15 cellular contexts compared by ENCODE assay signal in genomic region chr13:40995997-40996396, GRCh38. TPM values are rescaled to one million over a fixed set of nuclear protein-coding genes. Genes with fewer than 3 reads are reported as not detected.
DNase-seq lines count a peak whose midpoint lies in the region; ATAC-seq and TF ChIP-seq lines count a peak whose summit lies in the region.
"Had no signal": no experiment of that assay in that cellular context is flagged by ENCODE, and none has a peak within 500 bp of the region (broad histone marks: within the 10 kb centered on the region; RNA-seq: fewer than 3 reads in every experiment).

No MANE protein-coding gene starts in this region.

- TF ChIP-seq CTCF in KMS-11 (conservative IDR thresholded peaks at IDR 0.05; ENCODE audit: low read depth, low read length) = no peak
- TF ChIP-seq CTCF in neutrophil (IDR thresholded peaks at IDR 0.05) = no peak

- no peak for ATAC-seq in activated T-helper 17 cell treated with anti-CD3 and anti-CD28 coated beads, Interleukin-2, amount 50 U/mL, for 72 hours (replicated peaks)
- ATAC-seq: WTC11 had no signal

- H2AFZ ChIP-seq in KMS-11 (ENCODE audit: low read depth) = no peak overlapping the region
- H2AFZ ChIP-seq: GM23248 had no signal

- H3K79me2 ChIP-seq in KMS-11 (ENCODE audit: insufficient read depth, low read depth) = peaks cover 100% of the 10 kb centered on the region

- H3K4me2 ChIP-seq in KMS-11 = peak overlapping the region; percentile 95

- no peak for DNase-seq in CD8-positive, alpha-beta memory T cell
- no peak for DNase-seq in NCI-H2081 (lab: John Stamatoyannopoulos, UW)
- DNase-seq in middle frontal gyrus (ENCODE audit: extremely low spot score, low spot score) = no peak
- no peak for DNase-seq in amygdala (lab: John Stamatoyannopoulos, UW)
- DNase-seq: caudate nucleus; effector memory CD4-positive, alpha-beta T cell; GM23248; NCI-H1436; stimulated activated CD4-positive, alpha-beta T cell treated with anti-CD3 and anti-CD28 coated beads, Interleukin-2, amount 100 ng/mL, for 48 hours; T-helper 1 cell; testis had no signal

- H4K20me1 ChIP-seq in KMS-11 (ENCODE audit: insufficient read depth) = no peaks in the 10 kb centered on the region

- H3K9ac ChIP-seq in KMS-11 = no peak overlapping the region
- H3K9ac ChIP-seq: GM23248 had no signal

- peaks cover 86% of the 10 kb centered on the region for H3K4me1 ChIP-seq in CD8-positive, alpha-beta memory T cell (ENCODE audit: insufficient read depth, low read length)
- H3K4me1 ChIP-seq in KMS-11 (ENCODE audit: low read depth, poor library complexity, severe bottlenecking) (peaks cover 97% of the 10 kb centered on the region), neutrophil (ENCODE audit: control insufficient read depth in 1 of 2, insufficient read depth in 1 of 2, low read depth in 1 of 2, low read length in 1 of 2) (peaks cover 34 to 75% of the 10 kb centered on the region in 2 experiments)

- H3K9me3 ChIP-seq in CD8-positive, alpha-beta memory T cell (ENCODE audit: low read length) = no peaks in the 10 kb centered on the region
- H3K9me3 ChIP-seq in neutrophil = no peaks in the 10 kb centered on the region
- H3K9me3 ChIP-seq: testis had no signal

- peak overlapping the region in 7 of 8 donors; percentile 15 to 90 (median 76) for H3K27ac Mint-ChIP-seq in CD8-positive, alpha-beta memory T cell
- peak overlapping the region; percentile 92 for H3K27ac Mint-ChIP-seq in activated T-helper 17 cell treated with anti-CD3 and anti-CD28 coated beads, Interleukin-2, amount 50 U/mL, for 72 hours

- no peaks in the 10 kb centered on the region for H3K27me3 Mint-ChIP-seq in CD8-positive, alpha-beta memory T cell
- H3K27me3 Mint-ChIP-seq in activated T-helper 17 cell treated with anti-CD3 and anti-CD28 coated beads, Interleukin-2, amount 50 U/mL, for 72 hours = no peaks in the 10 kb centered on the region

- H3K9me3 Mint-ChIP-seq in CD8-positive, alpha-beta memory T cell = no peaks in the 10 kb centered on the region
- H3K9me3 Mint-ChIP-seq in activated T-helper 17 cell treated with anti-CD3 and anti-CD28 coated beads, Interleukin-2, amount 50 U/mL, for 72 hours = no peaks in the 10 kb centered on the region

- POLR2A ChIA-PET in CD8-positive, alpha-beta memory T cell (lab: Charles Lee) = interaction anchor here (0.8 kb wide), 1 partner anchor 226 kb away, joined by 3 read pairs; no protein-coding TSS in a partner anchor

- H3K4me1 Mint-ChIP-seq in CD8-positive, alpha-beta memory T cell = peaks cover 81 to 93% (median 91%) of the 10 kb centered on the region in 3 donors
- H3K4me1 Mint-ChIP-seq in activated T-helper 17 cell treated with anti-CD3 and anti-CD28 coated beads, Interleukin-2, amount 50 U/mL, for 72 hours = peaks cover 47% of the 10 kb centered on the region

- CTCF ChIA-PET in CD8-positive, alpha-beta memory T cell (lab: Charles Lee) = no interaction called here

- no peak overlapping the region for H3K4me3 ChIP-seq in CD8-positive, alpha-beta memory T cell (ENCODE audit: low read length)
- H3K4me3 ChIP-seq in KMS-11 (IDR thresholded peaks at IDR 0.05; ENCODE audit: insufficient read depth, low read depth, low read length) (no peak overlapping the region), neutrophil (ENCODE audit: low read depth in 1 of 2, low read length in 1 of 2) (no peak overlapping the region)
- H3K4me3 ChIP-seq: GM23248, testis had no signal

- H3K4me3 Mint-ChIP-seq in CD8-positive, alpha-beta memory T cell = peak overlapping the region in 2 of 7 donors; percentile 57 to 62
- peak overlapping the region; percentile 88 for H3K4me3 Mint-ChIP-seq in activated T-helper 17 cell treated with anti-CD3 and anti-CD28 coated beads, Interleukin-2, amount 50 U/mL, for 72 hours
- H3K4me3 Mint-ChIP-seq: WTC11 had no signal

- H3K27ac ChIP-seq in CD8-positive, alpha-beta memory T cell (ENCODE audit: low read depth, low read length) = no peak overlapping the region
- H3K27ac ChIP-seq in KMS-11 (peak overlapping the region; percentile 98; the same call in 1 of the 2 replicates), neutrophil (peak overlapping the region; percentile 75)
- H3K27ac ChIP-seq: GM23248 had no signal

- no peaks in the 10 kb centered on the region for H3K36me3 ChIP-seq in CD8-positive, alpha-beta memory T cell (ENCODE audit: insufficient read depth, low read length)
- no peaks in the 10 kb centered on the region for H3K36me3 ChIP-seq in KMS-11 (ENCODE audit: insufficient read depth)
- no peaks in the 10 kb centered on the region for H3K36me3 ChIP-seq in neutrophil

- no peaks in the 10 kb centered on the region for H3K27me3 ChIP-seq in CD8-positive, alpha-beta memory T cell (ENCODE audit: insufficient read depth, low read length, poor library complexity, severe bottlenecking)
- H3K27me3 ChIP-seq in KMS-11 (ENCODE audit: insufficient read depth, low read depth) (no peaks in the 10 kb centered on the region), neutrophil (no peaks in the 10 kb centered on the region)
- H3K27me3 ChIP-seq: testis had no signal

- H3K36me3 Mint-ChIP-seq in CD8-positive, alpha-beta memory T cell = peaks cover 3 to 48% (median 12%) of the 10 kb centered on the region in 3 donors
- peaks cover 66% of the 10 kb centered on the region for H3K36me3 Mint-ChIP-seq in activated T-helper 17 cell treated with anti-CD3 and anti-CD28 coated beads, Interleukin-2, amount 50 U/mL, for 72 hours (ENCODE audit: low read depth)

RNA-seq across cellular contexts. Expression of gene ELF1, which starts 23.1 kb away (rescaled TPM):
- 10 to 100 TPM; 76.8 to 77.6 TPM for total RNA-seq in CD8-positive, alpha-beta memory T cell
- 139 TPM for polyA plus RNA-seq in CD8-positive, alpha-beta memory T cell
- 10 to 100 TPM; 76.0 to 80.1 TPM for total RNA-seq in activated T-helper 17 cell treated with anti-CD3 and anti-CD28 coated beads, Interleukin-2, amount 50 U/mL, for 72 hours
